Comparison of ENCODE assay signal across 21 cellular contexts in the genomic region with DNA sequence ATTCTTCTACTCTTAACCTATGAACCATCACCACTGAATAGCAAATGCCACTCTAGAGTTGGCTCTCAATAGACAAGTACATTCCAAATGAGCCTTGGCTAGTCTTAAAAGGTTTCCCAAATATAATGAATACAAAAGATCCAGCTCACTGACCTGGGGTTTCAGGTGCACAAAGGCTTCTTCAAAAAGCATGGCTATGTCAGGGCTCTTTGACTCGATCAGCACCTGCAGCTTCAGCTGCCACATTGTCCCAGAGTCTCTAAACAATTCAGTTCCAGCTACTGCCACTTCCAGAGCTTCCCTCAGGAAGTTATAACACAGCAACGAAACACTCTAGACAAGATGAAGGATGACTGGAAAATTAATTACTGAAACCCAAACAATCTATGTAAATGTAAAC.
"Had no signal": no experiment of that assay in that cellular context is flagged by ENCODE, and none has a peak within 500 bp of the region (broad histone marks: within the 10 kb centered on the region; RNA-seq: fewer than 3 reads in every experiment).

No MANE protein-coding gene starts in this region.

- H3K4me1 ChIP-seq: colonic mucosa, esophagus squamous epithelium, gastrocnemius medialis, heart right ventricle, left lung, lower lobe of right lung had no signal

- H3K27ac ChIP-seq: colonic mucosa, epithelial cell of prostate, esophagus squamous epithelium, gastrocnemius medialis, heart right ventricle, left lung, lower lobe of right lung had no signal

- H3K4me3 ChIP-seq: colonic mucosa, esophagus squamous epithelium, gastrocnemius medialis, heart right ventricle, left lung, lower lobe of right lung, mucosa of descending colon had no signal

- H3K27me3 ChIP-seq: colonic mucosa, esophagus squamous epithelium, gastrocnemius medialis, heart right ventricle, left lung had no signal

- DNase-seq: colonic mucosa; cortex of kidney; effector CD8-positive, alpha-beta T cell; effector memory CD8-positive, alpha-beta T cell; endodermal cell; erythroblast; esophagus squamous epithelium; foreskin fibroblast; foreskin melanocyte; gastrocnemius medialis; glutamatergic neuron; heart right ventricle; hippocampal formation; left cardiac atrium; left lung; left ventricle myocardium superior; lower lobe of right lung; mesenchymal stem cell; mucosa of descending colon; naive B cell had no signal

- H3K9me3 ChIP-seq: colonic mucosa, esophagus squamous epithelium, gastrocnemius medialis, heart right ventricle, left lung, lower lobe of right lung, mucosa of descending colon had no signal
